In the genomic region with DNA sequence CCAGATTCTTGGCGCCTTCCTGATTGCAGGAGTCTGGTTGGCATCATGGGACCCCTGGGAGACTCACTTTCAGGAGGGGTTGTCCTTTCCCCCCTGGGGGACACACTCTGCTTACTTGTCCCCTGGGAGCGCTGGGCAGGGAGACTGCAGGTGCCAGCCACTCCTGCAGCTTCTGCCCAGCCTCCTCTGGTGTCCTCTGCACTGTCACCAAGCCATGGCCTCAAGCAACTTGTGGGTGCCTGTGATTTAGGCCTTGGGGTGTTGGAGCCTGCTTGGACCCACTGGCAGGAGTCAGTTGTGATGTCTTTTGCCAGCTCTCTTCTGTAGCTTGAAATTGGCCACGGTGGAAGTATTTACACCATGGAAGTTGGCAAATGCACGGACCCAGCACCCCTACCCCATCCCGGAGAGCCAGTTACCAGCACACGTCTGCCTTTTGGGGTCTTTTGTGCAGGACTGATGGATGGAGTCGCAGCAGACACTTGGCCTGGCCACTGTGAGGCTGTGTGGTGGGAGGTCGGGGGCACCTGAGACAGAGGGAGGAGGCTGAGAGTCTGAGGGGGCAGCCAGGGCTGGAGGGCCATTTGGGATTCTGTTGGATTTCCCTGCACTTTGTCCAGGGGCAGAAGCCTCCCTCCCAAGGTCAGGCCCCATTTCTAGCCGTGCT, we compare ENCODE assay signal across 13 cellular contexts.
DNase-seq lines count a peak whose midpoint lies in the region; ATAC-seq, FAIRE-seq and TF ChIP-seq lines count a peak whose summit lies in the region.
"Had no signal": no experiment of that assay in that cellular context is flagged by ENCODE, and none has a peak within 500 bp of the region (broad histone marks: within the 10 kb centered on the region; RNA-seq: fewer than 3 reads in every experiment).

No MANE protein-coding gene starts in this region.

- H3K27me3 ChIP-seq in IMR-90 (ENCODE audit: control insufficient read depth, insufficient read depth, low read length) (peaks cover 20% of the 10 kb centered on the region), parathyroid adenoma (ENCODE audit: control insufficient read depth, insufficient read depth, low read length) (no peaks in the 10 kb centered on the region), upper lobe of right lung (no peaks in the 10 kb centered on the region)
- no peaks in the 10 kb centered on the region for H3K27me3 ChIP-seq in CD4-positive, alpha-beta memory T cell (ENCODE audit: insufficient read depth, low read length)

- H3K4me1 Mint-ChIP-seq in CD4-positive, alpha-beta memory T cell: no peaks in the 10 kb centered on the region

- no peak overlapping the region for H4K5ac ChIP-seq in IMR-90 (ENCODE audit: low read depth, low read length)

- H2BK20ac ChIP-seq in IMR-90 (ENCODE audit: low read depth, low read length): no peak overlapping the region

- DNase-seq in IMR-90 (no peak), kidney (peak; percentile 61), upper lobe of right lung (peak; percentile 35), COR-L47 (lab: John Stamatoyannopoulos, UW) (no peak), RWPE1 (ENCODE audit: low spot score) (no peak)
- DNase-seq in CD4-positive, alpha-beta memory T cell: no peak
- DNase-seq: HCEC 1CT, NCI-H1048 had no signal

- no peaks in the 10 kb centered on the region for H3K27me3 Mint-ChIP-seq in CD4-positive, alpha-beta memory T cell

- no peak overlapping the region for H2AK9ac ChIP-seq in IMR-90 (replicated peaks; ENCODE audit: low read depth, low read length, poor library complexity)

- H3K56ac ChIP-seq in IMR-90 (ENCODE audit: extremely low read depth, insufficient read depth, low read length): no peak overlapping the region

- H3K9me3 ChIP-seq in IMR-90 (ENCODE audit: control insufficient read depth, insufficient read depth, low read length): no peaks in the 10 kb centered on the region
- no peaks in the 10 kb centered on the region for H3K9me3 ChIP-seq in kidney (ENCODE audit: control insufficient read depth in 1 of 2, low read length in 2 of 2)
- H3K9me3 ChIP-seq in parathyroid adenoma (ENCODE audit: control insufficient read depth, low read length): no peaks in the 10 kb centered on the region
- H3K9me3 ChIP-seq in upper lobe of right lung: no peaks in the 10 kb centered on the region
- H3K9me3 ChIP-seq in CD4-positive, alpha-beta memory T cell (ENCODE audit: control insufficient read depth in 1 of 2, low read length in 2 of 2): no peaks in the 10 kb centered on the region

- H3K36me3 ChIP-seq in IMR-90 (ENCODE audit: control insufficient read depth, insufficient read depth, low read length) (no peaks in the 10 kb centered on the region), kidney (ENCODE audit: control insufficient read depth in 1 of 2, insufficient read depth in 2 of 2, low read length in 2 of 2) (no peaks in the 10 kb centered on the region), parathyroid adenoma (ENCODE audit: control insufficient read depth, insufficient read depth, low read length) (no peaks in the 10 kb centered on the region), upper lobe of right lung (no peaks in the 10 kb centered on the region)
- H3K36me3 ChIP-seq in CD4-positive, alpha-beta memory T cell (ENCODE audit: insufficient read depth, low read length): no peaks in the 10 kb centered on the region

- H3K9ac ChIP-seq in IMR-90 (ENCODE audit: low read depth, low read length) (no peak overlapping the region), kidney (ENCODE audit: low read length in 2 of 2) (no peak overlapping the region), parathyroid adenoma (no peak overlapping the region)

- no TSS peak for BruUV-seq in IMR-90 (replicated peaks; lab: Mats Ljungman, UMichigan)

- TF ChIP-seq CTCF in IMR-90 (conservative IDR thresholded peaks at IDR 0.05; ENCODE audit: low read depth, low read length) (no peak), kidney (IDR thresholded peaks at IDR 0.05; ENCODE audit: borderline replicate concordance, extremely low read depth, insufficient read depth) (no peak), parathyroid adenoma (IDR thresholded peaks at IDR 0.05) (no peak), upper lobe of right lung (IDR thresholded peaks at IDR 0.05) (no peak), RWPE1 (conservative IDR thresholded peaks at IDR 0.05; ENCODE audit: low read depth) (no peak)

- H3K36me3 Mint-ChIP-seq in CD4-positive, alpha-beta memory T cell: peaks cover 0 to 8% of the 10 kb centered on the region in 2 donors

- no peak overlapping the region for H3K27ac Mint-ChIP-seq in CD4-positive, alpha-beta memory T cell

- H3K4me3 Mint-ChIP-seq in CD4-positive, alpha-beta memory T cell: no peak overlapping the region
- H3K4me3 Mint-ChIP-seq: CD14-positive monocyte had no signal

- WGBS in IMR-90 (ENCODE audit: extremely low coverage in 2 of 2, insufficient read length in 1 of 2), 2 experiments: 80% methylated on average over 1 of the region's 9 CpGs; no CpG with 5 or more reads in 1 of the 2 experiments

- no peak overlapping the region for H3K4me3 ChIP-seq in IMR-90 (ENCODE audit: insufficient read depth, low read depth, low read length)
- no peak overlapping the region for H3K4me3 ChIP-seq in kidney (ENCODE audit: low read length in 2 of 2)
- no peak overlapping the region for H3K4me3 ChIP-seq in parathyroid adenoma (ENCODE audit: low read depth, low read length)
- H3K4me3 ChIP-seq in upper lobe of right lung: no peak overlapping the region
- no peak overlapping the region for H3K4me3 ChIP-seq in CD4-positive, alpha-beta memory T cell (ENCODE audit: low read length in 2 of 2)
- H3K4me3 ChIP-seq: GM12878, SK-N-MC had no signal

- no peak for ATAC-seq in IMR-90 (ENCODE audit: low read depth)
- ATAC-seq in upper lobe of right lung: no peak
- ATAC-seq: GM12878 had no signal

- H3K9me3 Mint-ChIP-seq in CD4-positive, alpha-beta memory T cell: peaks cover 0 to 5% (median 3%) of the 10 kb centered on the region in 8 donors

- no peak for FAIRE-seq in kidney (lab: Jason Lieb, UNC)
- FAIRE-seq: GM12878, HTR-8/SVneo had no signal

- TF ChIP-seq POLR2A in IMR-90 (IDR thresholded peaks at IDR 0.05; ENCODE audit: low read depth, low read length): no peak

- no peak overlapping the region for H3K23ac ChIP-seq in IMR-90 (ENCODE audit: low read depth, low read length)

- intact Hi-C loops in IMR-90 (cut with micrococcal nuclease): no loop called here
- intact Hi-C loops in kidney (cut with DNase I): no loop called here
- intact Hi-C loops in upper lobe of right lung (cut with DNase I): no loop called here
- intact Hi-C loops in CD4-positive, alpha-beta memory T cell (cut with micrococcal nuclease): no loop called here

- in situ Hi-C loops in IMR-90 (cut with MboI; ENCODE audit: low sequenced_read_pairs): no loop called here

- H3K4me1 ChIP-seq in IMR-90 (ENCODE audit: control insufficient read depth, insufficient read depth, low read length) (no peaks in the 10 kb centered on the region), kidney (ENCODE audit: control insufficient read depth in 1 of 2, insufficient read depth in 1 of 2, low read depth in 1 of 2, low read length in 2 of 2) (peaks cover 5 to 6% of the 10 kb centered on the region in 2 donors), parathyroid adenoma (peaks cover 10% of the 10 kb centered on the region), upper lobe of right lung (no peaks in the 10 kb centered on the region)
- no peaks in the 10 kb centered on the region for H3K4me1 ChIP-seq in CD4-positive, alpha-beta memory T cell (ENCODE audit: insufficient read depth, low read length)

- H4K91ac ChIP-seq in IMR-90 (ENCODE audit: insufficient read depth, low read depth, low read length): no peak overlapping the region

- H2AK5ac ChIP-seq in IMR-90 (ENCODE audit: low read depth, low read length): no peak overlapping the region

- no peaks in the 10 kb centered on the region for H3K79me2 ChIP-seq in parathyroid adenoma

- H3K18ac ChIP-seq in IMR-90 (ENCODE audit: low read depth, low read length): no peak overlapping the region

- H3K14ac ChIP-seq in IMR-90 (replicated peaks; ENCODE audit: low read depth, low read length): no peak overlapping the region

- CTCF ChIA-PET in IMR-90 (lab: Yijun Ruan, JAX) (no interaction called here), RWPE1 (lab: Yijun Ruan, JAX) (interaction anchor here (0.7 kb wide), 1 partner anchor 36 kb away, joined by 3 read pairs; no protein-coding TSS in a partner anchor)
- CTCF ChIA-PET in CD4-positive, alpha-beta memory T cell (lab: Charles Lee; ENCODE audit: partially characterized antibody): no interaction called here

- H3K4me2 ChIP-seq in IMR-90 (ENCODE audit: low read depth, low read length): no peak overlapping the region
- no peak overlapping the region for H3K4me2 ChIP-seq in parathyroid adenoma (ENCODE audit: low read length)

- 0 out of 2 replicates have a peak, but pooled peaks cover 3% of the 10 kb centered on the region for H4K20me1 ChIP-seq in IMR-90 (ENCODE audit: insufficient read depth, low read length)

- POLR2A ChIA-PET in IMR-90 (lab: Charles Lee; ENCODE audit: unreplicated experiment): no interaction called here
- POLR2A ChIA-PET in RWPE1 (lab: Yijun Ruan, JAX; ENCODE audit: low non-redundant PET): no interaction called here
- POLR2A ChIA-PET in CD4-positive, alpha-beta memory T cell (lab: Charles Lee; ENCODE audit: partially characterized antibody): interaction anchor here (0.8 kb wide), 1 partner anchor 36 kb away, joined by 3 read pairs; no protein-coding TSS in a partner anchor

- H3K27ac ChIP-seq in IMR-90 (ENCODE audit: insufficient read depth, low read length) (no peak overlapping the region), kidney (ENCODE audit: low read depth in 2 of 2, low read length in 2 of 2) (no peak overlapping the region), parathyroid adenoma (peak overlapping the region; percentile 57), upper lobe of right lung (no peak overlapping the region), RWPE1 (no peak overlapping the region)
- no peak overlapping the region for H3K27ac ChIP-seq in CD4-positive, alpha-beta memory T cell (ENCODE audit: low read depth, low read length)
- H3K27ac ChIP-seq: SK-N-MC had no signal

- dilution Hi-C loops in IMR-90 (cut with HindIII; ENCODE audit: low sequenced_read_pairs, unreplicated experiment): no loop called here

- H2BK5ac ChIP-seq in IMR-90 (ENCODE audit: low read depth, low read length, poor library complexity, severe bottlenecking): no peak overlapping the region

- no peak overlapping the region for H2BK120ac ChIP-seq in IMR-90 (ENCODE audit: low read depth, low read length)

- H3K9me1 ChIP-seq in IMR-90 (ENCODE audit: insufficient read depth, low read length): no peaks in the 10 kb centered on the region

- H2AFZ ChIP-seq in IMR-90 (replicated peaks; ENCODE audit: low read length, poor library complexity) (peak overlapping the region; percentile 21), parathyroid adenoma (peak overlapping the region; percentile 73)

- no peak for TF ChIP-seq RAD21 in IMR-90 (IDR thresholded peaks at IDR 0.05; ENCODE audit: low read length)

- H2BK15ac ChIP-seq in IMR-90 (ENCODE audit: low read depth, low read length): no peak overlapping the region

- H3K79me1 ChIP-seq in IMR-90 (ENCODE audit: low read depth in 1 of 2, low read length in 2 of 2): no peaks in the 10 kb centered on the region

- H4K8ac ChIP-seq in IMR-90 (ENCODE audit: low read depth in 2 of 2, low read length in 2 of 2): no peak overlapping the region

- no peak overlapping the region for H3K4ac ChIP-seq in IMR-90 (ENCODE audit: low read depth, low read length)

TF ChIP-seq in IMR-90, 13 proteins besides CTCF, POLR2A, EP300 and RAD21 (continues in another document):
- no peak for TF ChIP-seq NFE2L2 (IDR thresholded peaks at IDR 0.05; ENCODE audit: low read depth, low read length)
- TF ChIP-seq MAFK (IDR thresholded peaks at IDR 0.05; ENCODE audit: low read depth, low read length): no peak

Comparison
In these comparisons a context has a peak if more than half of its experiments do, and no peak if none do; other contexts are left out.
1. DNase-seq: peak in kidney (single experiment) and upper lobe of right lung (single experiment); none in IMR-90 (single experiment), COR-L47 (single experiment), RWPE1 (single experiment) and CD4-positive, alpha-beta memory T cell (0 of 5).